In genomic region chr22:46068176-46068907, GRCh38 we compare ENCODE assay signal across 8 cellular contexts.
DNase-seq lines count a peak whose midpoint lies in the region; ATAC-seq and TF ChIP-seq lines count a peak whose summit lies in the region.

No MANE protein-coding gene starts in this region.

- peak overlapping the region; percentile 100 for H3K27ac ChIP-seq in A673 (ENCODE audit: low read depth, low read length, poor library complexity, severe bottlenecking)

- H3K4me3 ChIP-seq in A673 (ENCODE audit: low read depth, low read length, poor library complexity, severe bottlenecking) (peak overlapping the region; percentile 87), HFF-Myc (replicated peaks; ENCODE audit: low read depth, low read length) (peak overlapping the region; percentile 56)

- H3K9me3 Mint-ChIP-seq in brain (peaks cover 0 to 6% (median 0%) of the 10 kb centered on the region in 5 experiments), naive B cell (no peaks in the 10 kb centered on the region)

- H3K36me3 Mint-ChIP-seq in brain (no peaks in the 10 kb centered on the region), naive B cell (no peaks in the 10 kb centered on the region)

- no peaks in the 10 kb centered on the region for H3K27me3 ChIP-seq in A673 (replicated peaks; ENCODE audit: insufficient read depth, low read depth, low read length, poor library complexity)

- H3K4me3 Mint-ChIP-seq in brain, result peak overlapping the region; percentile 75 to 92 (median 85)
- peak overlapping the region in 5 of 8 donors; percentile 76 to 94 (median 88) for H3K4me3 Mint-ChIP-seq in naive B cell

- CTCF ChIA-PET in A673 (lab: Charles Lee), result no interaction called here

- no TSS peak for BruUV-seq in A673 (replicated peaks; lab: Mats Ljungman, UMichigan)

- peaks cover 7% of the 10 kb centered on the region for H3K36me3 ChIP-seq in A673 (ENCODE audit: insufficient read depth, low read length, poor library complexity, severe bottlenecking)

- peaks cover 62% of the 10 kb centered on the region for H3K27me3 Mint-ChIP-seq in brain
- no peaks in the 10 kb centered on the region for H3K27me3 Mint-ChIP-seq in naive B cell

- no peak for ATAC-seq in naive B cell (ENCODE audit: low read depth in 2 of 2)
- no peak for ATAC-seq in GM21526 (IDR thresholded peaks at IDR 0.05; ENCODE audit: low FRiP score, unreplicated experiment)
- no peak for ATAC-seq in GM21515 (IDR thresholded peaks at IDR 0.05; ENCODE audit: unreplicated experiment)

- H3K4me1 ChIP-seq in A673 (ENCODE audit: insufficient read depth, low read length, poor library complexity, severe bottlenecking), result peaks cover 33% of the 10 kb centered on the region

- TF ChIP-seq CTCF in A673 (conservative IDR thresholded peaks at IDR 0.05; ENCODE audit: low read depth, low read length) (no peak), HFF-Myc (IDR thresholded peaks at IDR 0.05; ENCODE audit: low read depth, low read length, missing control alignments) (no peak), brain (conservative IDR thresholded peaks at IDR 0.05) (no peak)

- peaks cover 47% of the 10 kb centered on the region for H3K4me1 Mint-ChIP-seq in brain
- peaks cover 34 to 50% (median 49%) of the 10 kb centered on the region in 3 donors for H3K4me1 Mint-ChIP-seq in naive B cell

- DNase-seq in A673 (ENCODE audit: low spot score) (peak; percentile 34), HFF-Myc (ENCODE audit: extremely low read depth, low read depth) (no peak), naive B cell (no peak), RKO (ENCODE audit: low spot score) (no peak), nucleus accumbens (lab: John Stamatoyannopoulos, UW) (no peak)

- POLR2A ChIA-PET in A673 (lab: Charles Lee; ENCODE audit: low non-redundant PET), result no interaction called here

- H3K9me3 ChIP-seq in A673 (ENCODE audit: low read depth, low read length, poor library complexity, severe bottlenecking), result no peaks in the 10 kb centered on the region

- H3K27ac Mint-ChIP-seq in brain (peak overlapping the region in 4 of 5 experiments; percentile 97 to 99 (median 98)), naive B cell (peak overlapping the region in 3 of 6 donors; percentile 89 to 94 (median 91))

- intact Hi-C loops in A673 (cut with micrococcal nuclease; ENCODE audit: unreplicated experiment), result no loop called here
